ENCODE assay signal across 1 cellular context in the genomic region with DNA sequence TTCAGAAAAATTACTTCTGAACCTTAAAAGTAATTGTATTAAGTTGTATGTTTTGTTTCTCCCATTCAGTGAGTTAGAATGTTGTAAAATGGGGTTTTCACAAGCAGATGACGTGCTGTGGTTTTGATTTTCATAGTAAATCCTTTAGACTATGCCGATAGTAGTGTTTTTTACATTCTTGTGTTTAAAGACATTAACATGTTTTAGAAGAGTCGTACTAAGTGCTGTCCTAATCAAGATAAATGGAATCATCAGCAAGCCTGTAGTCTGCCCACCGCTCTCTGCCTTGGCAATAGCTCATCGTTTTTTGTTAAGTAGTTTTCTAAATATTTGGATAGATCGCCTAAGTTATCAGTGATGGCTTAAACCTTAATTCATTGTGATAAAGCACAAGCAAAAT.
A peak's percentile ranks its signal among the peaks of the same experiment; 100 is the strongest.
TF ChIP-seq lines count a peak whose summit lies in the region.

No MANE protein-coding gene starts in this region.

TF ChIP-seq in GM12878, 131 proteins besides CTCF, POLR2A, EP300 and RAD21:
- TF ChIP-seq, protein P1, sequence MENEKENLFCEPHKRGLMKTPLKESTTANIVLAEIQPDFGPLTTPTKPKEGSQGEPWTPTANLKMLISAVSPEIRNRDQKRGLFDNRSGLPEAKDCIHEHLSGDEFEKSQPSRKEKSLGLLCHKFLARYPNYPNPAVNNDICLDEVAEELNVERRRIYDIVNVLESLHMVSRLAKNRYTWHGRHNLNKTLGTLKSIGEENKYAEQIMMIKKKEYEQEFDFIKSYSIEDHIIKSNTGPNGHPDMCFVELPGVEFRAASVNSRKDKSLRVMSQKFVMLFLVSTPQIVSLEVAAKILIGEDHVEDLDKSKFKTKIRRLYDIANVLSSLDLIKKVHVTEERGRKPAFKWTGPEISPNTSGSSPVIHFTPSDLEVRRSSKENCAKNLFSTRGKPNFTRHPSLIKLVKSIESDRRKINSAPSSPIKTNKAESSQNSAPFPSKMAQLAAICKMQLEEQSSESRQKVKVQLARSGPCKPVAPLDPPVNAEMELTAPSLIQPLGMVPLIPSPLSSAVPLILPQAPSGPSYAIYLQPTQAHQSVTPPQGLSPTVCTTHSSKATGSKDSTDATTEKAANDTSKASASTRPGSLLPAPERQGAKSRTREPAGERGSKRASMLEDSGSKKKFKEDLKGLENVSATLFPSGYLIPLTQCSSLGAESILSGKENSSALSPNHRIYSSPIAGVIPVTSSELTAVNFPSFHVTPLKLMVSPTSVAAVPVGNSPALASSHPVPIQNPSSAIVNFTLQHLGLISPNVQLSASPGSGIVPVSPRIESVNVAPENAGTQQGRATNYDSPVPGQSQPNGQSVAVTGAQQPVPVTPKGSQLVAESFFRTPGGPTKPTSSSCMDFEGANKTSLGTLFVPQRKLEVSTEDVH (IDR thresholded peaks at IDR 0.05; ENCODE audit: low read depth, partially characterized antibody), result no peak
- TF ChIP-seq, protein P2, sequence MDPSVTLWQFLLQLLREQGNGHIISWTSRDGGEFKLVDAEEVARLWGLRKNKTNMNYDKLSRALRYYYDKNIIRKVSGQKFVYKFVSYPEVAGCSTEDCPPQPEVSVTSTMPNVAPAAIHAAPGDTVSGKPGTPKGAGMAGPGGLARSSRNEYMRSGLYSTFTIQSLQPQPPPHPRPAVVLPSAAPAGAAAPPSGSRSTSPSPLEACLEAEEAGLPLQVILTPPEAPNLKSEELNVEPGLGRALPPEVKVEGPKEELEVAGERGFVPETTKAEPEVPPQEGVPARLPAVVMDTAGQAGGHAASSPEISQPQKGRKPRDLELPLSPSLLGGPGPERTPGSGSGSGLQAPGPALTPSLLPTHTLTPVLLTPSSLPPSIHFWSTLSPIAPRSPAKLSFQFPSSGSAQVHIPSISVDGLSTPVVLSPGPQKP (IDR thresholded peaks at IDR 0.05; ENCODE audit: low read depth, low read length), result no peak
- TF ChIP-seq RUNX3 (IDR thresholded peaks at IDR 0.05; ENCODE audit: low read length), result peak; percentile 30; the same call in 1 of the 2 replicates
